Comparison of ENCODE assay signal across 1 cellular context in the genomic region with DNA sequence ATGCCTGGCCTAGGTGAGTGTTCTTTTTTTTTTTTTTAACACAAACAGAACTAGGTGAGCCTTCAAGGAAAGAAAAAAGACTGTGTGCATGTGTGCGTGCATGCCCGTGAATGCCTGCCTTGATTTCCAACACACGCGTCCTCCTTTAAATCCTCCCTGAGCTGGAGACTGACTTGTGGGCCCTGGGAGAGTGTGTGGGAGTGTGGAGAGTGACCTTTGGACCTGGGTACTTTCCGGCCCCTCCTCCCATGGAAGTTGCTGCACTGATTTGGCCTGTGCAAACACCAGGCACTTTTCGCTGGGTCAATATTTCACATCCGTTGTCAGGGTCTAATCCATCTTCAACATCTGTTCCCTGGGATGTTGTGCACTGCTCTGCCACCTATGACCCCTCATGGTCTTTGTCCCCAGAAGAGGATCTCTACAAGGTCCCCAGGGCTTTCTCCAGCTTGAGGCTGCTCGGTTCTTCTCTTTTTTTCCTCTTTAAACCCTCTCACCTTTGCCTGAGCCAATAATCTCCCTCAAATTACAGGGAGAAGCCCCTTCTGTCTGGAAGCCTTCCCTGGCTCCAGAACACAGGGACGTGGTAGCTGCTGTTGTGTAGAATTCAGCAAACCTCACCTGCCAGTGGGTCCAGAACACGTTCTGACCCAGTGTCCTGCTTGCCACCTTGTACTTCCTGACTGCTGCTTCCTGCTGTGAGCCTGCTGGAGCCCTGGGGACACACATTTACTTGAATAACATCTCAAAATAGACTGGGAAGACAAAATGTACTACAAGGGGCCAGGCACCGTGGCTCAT.
TF ChIP-seq lines count a peak whose summit lies in the region.

No MANE protein-coding gene starts in this region.

TF ChIP-seq in HepG2, 621 proteins besides CTCF, POLR2A, EP300 and RAD21 (continued from another document and continues in another):
- TF ChIP-seq, protein P1, sequence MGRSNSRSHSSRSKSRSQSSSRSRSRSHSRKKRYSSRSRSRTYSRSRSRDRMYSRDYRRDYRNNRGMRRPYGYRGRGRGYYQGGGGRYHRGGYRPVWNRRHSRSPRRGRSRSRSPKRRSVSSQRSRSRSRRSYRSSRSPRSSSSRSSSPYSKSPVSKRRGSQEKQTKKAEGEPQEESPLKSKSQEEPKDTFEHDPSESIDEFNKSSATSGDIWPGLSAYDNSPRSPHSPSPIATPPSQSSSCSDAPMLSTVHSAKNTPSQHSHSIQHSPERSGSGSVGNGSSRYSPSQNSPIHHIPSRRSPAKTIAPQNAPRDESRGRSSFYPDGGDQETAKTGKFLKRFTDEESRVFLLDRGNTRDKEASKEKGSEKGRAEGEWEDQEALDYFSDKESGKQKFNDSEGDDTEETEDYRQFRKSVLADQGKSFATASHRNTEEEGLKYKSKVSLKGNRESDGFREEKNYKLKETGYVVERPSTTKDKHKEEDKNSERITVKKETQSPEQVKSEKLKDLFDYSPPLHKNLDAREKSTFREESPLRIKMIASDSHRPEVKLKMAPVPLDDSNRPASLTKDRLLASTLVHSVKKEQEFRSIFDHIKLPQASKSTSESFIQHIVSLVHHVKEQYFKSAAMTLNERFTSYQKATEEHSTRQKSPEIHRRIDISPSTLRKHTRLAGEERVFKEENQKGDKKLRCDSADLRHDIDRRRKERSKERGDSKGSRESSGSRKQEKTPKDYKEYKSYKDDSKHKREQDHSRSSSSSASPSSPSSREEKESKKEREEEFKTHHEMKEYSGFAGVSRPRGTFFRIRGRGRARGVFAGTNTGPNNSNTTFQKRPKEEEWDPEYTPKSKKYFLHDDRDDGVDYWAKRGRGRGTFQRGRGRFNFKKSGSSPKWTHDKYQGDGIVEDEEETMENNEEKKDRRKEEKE (IDR thresholded peaks at IDR 0.05): no peak
- TF ChIP-seq, protein P2, sequence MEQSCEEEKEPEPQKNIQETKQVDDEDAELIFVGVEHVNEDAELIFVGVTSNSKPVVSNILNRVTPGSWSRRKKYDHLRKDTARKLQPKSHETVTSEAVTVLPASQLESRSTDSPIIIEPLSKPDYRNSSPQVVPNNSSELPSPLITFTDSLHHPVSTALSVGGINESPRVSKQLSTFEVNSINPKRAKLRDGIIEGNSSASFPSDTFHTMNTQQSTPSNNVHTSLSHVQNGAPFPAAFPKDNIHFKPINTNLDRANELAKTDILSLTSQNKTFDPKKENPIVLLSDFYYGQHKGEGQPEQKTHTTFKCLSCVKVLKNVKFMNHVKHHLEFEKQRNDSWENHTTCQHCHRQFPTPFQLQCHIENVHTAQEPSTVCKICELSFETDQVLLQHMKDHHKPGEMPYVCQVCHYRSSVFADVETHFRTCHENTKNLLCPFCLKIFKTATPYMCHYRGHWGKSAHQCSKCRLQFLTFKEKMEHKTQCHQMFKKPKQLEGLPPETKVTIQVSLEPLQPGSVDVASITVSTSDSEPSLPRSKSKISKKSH (CRISPR knock-in tag; IDR thresholded peaks at IDR 0.05; ENCODE audit: borderline replicate concordance): no peak
- TF ChIP-seq ZNF557 (CRISPR knock-in tag; IDR thresholded peaks at IDR 0.05) (no peak), ZNF329 (CRISPR knock-in tag; IDR thresholded peaks at IDR 0.05; ENCODE audit: low read depth) (no peak), ZNF552 (CRISPR knock-in tag; IDR thresholded peaks at IDR 0.05; ENCODE audit: borderline replicate concordance) (peak; percentile 92; the same call in 1 of the 2 replicates), PHF20 (CRISPR knock-in tag; IDR thresholded peaks at IDR 0.05) (peak; percentile 52), ZNF816 (CRISPR knock-in tag; IDR thresholded peaks at IDR 0.05; ENCODE audit: borderline replicate concordance) (peak; percentile 96; the same call in 1 of the 2 replicates), ZNF776 (CRISPR knock-in tag; IDR thresholded peaks at IDR 0.05) (no peak), HNRNPK (IDR thresholded peaks at IDR 0.05; ENCODE audit: low read depth, low read length, poor library complexity, severe bottlenecking) (no peak), TOE1 (CRISPR knock-in tag; IDR thresholded peaks at IDR 0.05) (peak; percentile 94; the same call in 1 of the 2 replicates), ZNF484 (CRISPR knock-in tag; IDR thresholded peaks at IDR 0.05; ENCODE audit: borderline replicate concordance, low read depth) (no peak), BRD4 (CRISPR knock-in tag; IDR thresholded peaks at IDR 0.05) (no peak; the same call in 1 of the 2 replicates), ZNF10 (CRISPR knock-in tag; IDR thresholded peaks at IDR 0.05; ENCODE audit: borderline replicate concordance, low read depth) (no peak), ZNF335 (CRISPR knock-in tag; IDR thresholded peaks at IDR 0.05) (peak; percentile 87), WIZ (CRISPR knock-in tag; IDR thresholded peaks at IDR 0.05) (peak; percentile 73; the same call in 1 of the 2 replicates), U2AF1 (optimal IDR thresholded peaks at IDR 0.05; ENCODE audit: low read depth, low read length) (peak; percentile 87), ATRX (CRISPR knock-in tag; IDR thresholded peaks at IDR 0.05; ENCODE audit: borderline replicate concordance) (no peak), GABPA (IDR thresholded peaks at IDR 0.05; ENCODE audit: low read depth, low read length) (peak; percentile 22; the same call in 1 of the 2 replicates), GABPA (CRISPR knock-in tag; IDR thresholded peaks at IDR 0.05; ENCODE audit: low read depth) (peak; percentile 83), ZNF788 (CRISPR knock-in tag; IDR thresholded peaks at IDR 0.05; ENCODE audit: borderline replicate concordance) (peak; percentile 98; the same call in 1 of the 2 replicates), ZNF713 (CRISPR knock-in tag; IDR thresholded peaks at IDR 0.05) (0 out of 2 replicates have a peak, but pooled peaks have one; percentile 67), HMG20B (CRISPR knock-in tag; conservative IDR thresholded peaks at IDR 0.05) (peak; percentile 100), ZNF17 (CRISPR knock-in tag; IDR thresholded peaks at IDR 0.05) (no peak), SPEN (CRISPR knock-in tag; IDR thresholded peaks at IDR 0.05; ENCODE audit: low read depth) (peak; percentile 97), SIX1 (CRISPR knock-in tag; IDR thresholded peaks at IDR 0.05; ENCODE audit: borderline replicate concordance) (peak; percentile 84; the same call in 1 of the 2 replicates), ZNF354B (CRISPR knock-in tag; IDR thresholded peaks at IDR 0.05) (no peak; the same call in 1 of the 2 replicates), HHEX (CRISPR knock-in tag; IDR thresholded peaks at IDR 0.05) (peak; percentile 88), STAT5B (CRISPR knock-in tag; IDR thresholded peaks at IDR 0.05) (peak; percentile 92; the same call in 1 of the 2 replicates), ZNF792 (CRISPR knock-in tag; IDR thresholded peaks at IDR 0.05) (peak; percentile 96), HOXA7 (CRISPR knock-in tag; IDR thresholded peaks at IDR 0.05) (no peak), NFYC (CRISPR knock-in tag; IDR thresholded peaks at IDR 0.05) (peak; percentile 52), ZFX (CRISPR knock-in tag; IDR thresholded peaks at IDR 0.05; ENCODE audit: low read depth) (peak; percentile 79), ZNF20 (CRISPR knock-in tag; IDR thresholded peaks at IDR 0.05) (no peak), ZNF274 (CRISPR knock-in tag; IDR thresholded peaks at IDR 0.05) (no peak), ZNF709 (CRISPR knock-in tag; IDR thresholded peaks at IDR 0.05) (peak; percentile 97), U2AF2 (IDR thresholded peaks at IDR 0.05; ENCODE audit: low read depth, low read length) (no peak; the same call in 1 of the 2 replicates), ATF7-NPFF (CRISPR knock-in tag; IDR thresholded peaks at IDR 0.05; ENCODE audit: low read depth) (peak; percentile 91), HDAC2 (CRISPR knock-in tag; IDR thresholded peaks at IDR 0.05) (peak; percentile 100)
- TF ChIP-seq, protein P3, sequence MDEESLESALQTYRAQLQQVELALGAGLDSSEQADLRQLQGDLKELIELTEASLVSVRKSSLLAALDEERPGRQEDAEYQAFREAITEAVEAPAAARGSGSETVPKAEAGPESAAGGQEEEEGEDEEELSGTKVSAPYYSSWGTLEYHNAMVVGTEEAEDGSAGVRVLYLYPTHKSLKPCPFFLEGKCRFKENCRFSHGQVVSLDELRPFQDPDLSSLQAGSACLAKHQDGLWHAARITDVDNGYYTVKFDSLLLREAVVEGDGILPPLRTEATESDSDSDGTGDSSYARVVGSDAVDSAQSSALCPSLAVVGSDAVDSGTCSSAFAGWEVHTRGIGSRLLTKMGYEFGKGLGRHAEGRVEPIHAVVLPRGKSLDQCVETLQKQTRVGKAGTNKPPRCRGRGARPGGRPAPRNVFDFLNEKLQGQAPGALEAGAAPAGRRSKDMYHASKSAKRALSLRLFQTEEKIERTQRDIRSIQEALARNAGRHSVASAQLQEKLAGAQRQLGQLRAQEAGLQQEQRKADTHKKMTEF (CRISPR knock-in tag; IDR thresholded peaks at IDR 0.05): peak; percentile 99
- TF ChIP-seq, protein P4, sequence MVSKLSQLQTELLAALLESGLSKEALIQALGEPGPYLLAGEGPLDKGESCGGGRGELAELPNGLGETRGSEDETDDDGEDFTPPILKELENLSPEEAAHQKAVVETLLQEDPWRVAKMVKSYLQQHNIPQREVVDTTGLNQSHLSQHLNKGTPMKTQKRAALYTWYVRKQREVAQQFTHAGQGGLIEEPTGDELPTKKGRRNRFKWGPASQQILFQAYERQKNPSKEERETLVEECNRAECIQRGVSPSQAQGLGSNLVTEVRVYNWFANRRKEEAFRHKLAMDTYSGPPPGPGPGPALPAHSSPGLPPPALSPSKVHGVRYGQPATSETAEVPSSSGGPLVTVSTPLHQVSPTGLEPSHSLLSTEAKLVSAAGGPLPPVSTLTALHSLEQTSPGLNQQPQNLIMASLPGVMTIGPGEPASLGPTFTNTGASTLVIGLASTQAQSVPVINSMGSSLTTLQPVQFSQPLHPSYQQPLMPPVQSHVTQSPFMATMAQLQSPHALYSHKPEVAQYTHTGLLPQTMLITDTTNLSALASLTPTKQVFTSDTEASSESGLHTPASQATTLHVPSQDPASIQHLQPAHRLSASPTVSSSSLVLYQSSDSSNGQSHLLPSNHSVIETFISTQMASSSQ (IDR thresholded peaks at IDR 0.05; ENCODE audit: low read depth): peak; percentile 80
- TF ChIP-seq, protein P4 (CRISPR knock-in tag; IDR thresholded peaks at IDR 0.05; ENCODE audit: borderline replicate concordance): peak; percentile 92; the same call in 1 of the 2 replicates
- TF ChIP-seq, protein P5, sequence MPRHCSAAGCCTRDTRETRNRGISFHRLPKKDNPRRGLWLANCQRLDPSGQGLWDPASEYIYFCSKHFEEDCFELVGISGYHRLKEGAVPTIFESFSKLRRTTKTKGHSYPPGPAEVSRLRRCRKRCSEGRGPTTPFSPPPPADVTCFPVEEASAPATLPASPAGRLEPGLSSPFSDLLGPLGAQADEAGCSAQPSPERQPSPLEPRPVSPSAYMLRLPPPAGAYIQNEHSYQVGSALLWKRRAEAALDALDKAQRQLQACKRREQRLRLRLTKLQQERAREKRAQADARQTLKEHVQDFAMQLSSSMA (CRISPR knock-in tag; IDR thresholded peaks at IDR 0.05): peak; percentile 55
- TF ChIP-seq, protein P6, sequence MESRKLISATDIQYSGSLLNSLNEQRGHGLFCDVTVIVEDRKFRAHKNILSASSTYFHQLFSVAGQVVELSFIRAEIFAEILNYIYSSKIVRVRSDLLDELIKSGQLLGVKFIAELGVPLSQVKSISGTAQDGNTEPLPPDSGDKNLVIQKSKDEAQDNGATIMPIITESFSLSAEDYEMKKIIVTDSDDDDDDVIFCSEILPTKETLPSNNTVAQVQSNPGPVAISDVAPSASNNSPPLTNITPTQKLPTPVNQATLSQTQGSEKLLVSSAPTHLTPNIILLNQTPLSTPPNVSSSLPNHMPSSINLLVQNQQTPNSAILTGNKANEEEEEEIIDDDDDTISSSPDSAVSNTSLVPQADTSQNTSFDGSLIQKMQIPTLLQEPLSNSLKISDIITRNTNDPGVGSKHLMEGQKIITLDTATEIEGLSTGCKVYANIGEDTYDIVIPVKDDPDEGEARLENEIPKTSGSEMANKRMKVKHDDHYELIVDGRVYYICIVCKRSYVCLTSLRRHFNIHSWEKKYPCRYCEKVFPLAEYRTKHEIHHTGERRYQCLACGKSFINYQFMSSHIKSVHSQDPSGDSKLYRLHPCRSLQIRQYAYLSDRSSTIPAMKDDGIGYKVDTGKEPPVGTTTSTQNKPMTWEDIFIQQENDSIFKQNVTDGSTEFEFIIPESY (CRISPR knock-in tag; IDR thresholded peaks at IDR 0.05): peak; percentile 88
- TF ChIP-seq, protein P7, sequence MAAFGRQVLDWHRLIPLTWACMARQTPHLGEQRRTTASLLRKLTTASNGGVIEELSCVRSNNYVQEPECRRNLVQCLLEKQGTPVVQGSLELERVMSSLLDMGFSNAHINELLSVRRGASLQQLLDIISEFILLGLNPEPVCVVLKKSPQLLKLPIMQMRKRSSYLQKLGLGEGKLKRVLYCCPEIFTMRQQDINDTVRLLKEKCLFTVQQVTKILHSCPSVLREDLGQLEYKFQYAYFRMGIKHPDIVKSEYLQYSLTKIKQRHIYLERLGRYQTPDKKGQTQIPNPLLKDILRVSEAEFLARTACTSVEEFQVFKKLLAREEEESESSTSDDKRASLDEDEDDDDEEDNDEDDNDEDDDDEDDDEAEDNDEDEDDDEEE (CRISPR knock-in tag; IDR thresholded peaks at IDR 0.05): peak; percentile 63; the same call in 1 of the 2 replicates
- TF ChIP-seq, protein P8, sequence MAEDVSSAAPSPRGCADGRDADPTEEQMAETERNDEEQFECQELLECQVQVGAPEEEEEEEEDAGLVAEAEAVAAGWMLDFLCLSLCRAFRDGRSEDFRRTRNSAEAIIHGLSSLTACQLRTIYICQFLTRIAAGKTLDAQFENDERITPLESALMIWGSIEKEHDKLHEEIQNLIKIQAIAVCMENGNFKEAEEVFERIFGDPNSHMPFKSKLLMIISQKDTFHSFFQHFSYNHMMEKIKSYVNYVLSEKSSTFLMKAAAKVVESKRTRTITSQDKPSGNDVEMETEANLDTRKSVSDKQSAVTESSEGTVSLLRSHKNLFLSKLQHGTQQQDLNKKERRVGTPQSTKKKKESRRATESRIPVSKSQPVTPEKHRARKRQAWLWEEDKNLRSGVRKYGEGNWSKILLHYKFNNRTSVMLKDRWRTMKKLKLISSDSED (CRISPR knock-in tag; IDR thresholded peaks at IDR 0.05): no peak
- TF ChIP-seq, protein P9, sequence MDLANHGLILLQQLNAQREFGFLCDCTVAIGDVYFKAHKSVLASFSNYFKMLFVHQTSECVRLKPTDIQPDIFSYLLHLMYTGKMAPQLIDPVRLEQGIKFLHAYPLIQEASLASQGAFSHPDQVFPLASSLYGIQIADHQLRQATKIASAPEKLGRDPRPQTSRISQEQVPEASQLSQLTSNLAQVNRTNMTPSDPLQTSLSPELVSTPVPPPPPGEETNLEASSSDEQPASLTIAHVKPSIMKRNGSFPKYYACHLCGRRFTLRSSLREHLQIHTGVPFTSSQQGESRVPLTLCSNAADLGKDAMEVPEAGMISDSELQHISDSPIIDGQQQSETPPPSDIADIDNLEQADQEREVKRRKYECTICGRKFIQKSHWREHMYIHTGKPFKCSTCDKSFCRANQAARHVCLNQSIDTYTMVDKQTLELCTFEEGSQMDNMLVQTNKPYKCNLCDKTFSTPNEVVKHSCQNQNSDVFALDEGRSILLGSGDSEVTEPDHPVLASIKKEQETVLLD (CRISPR knock-in tag; IDR thresholded peaks at IDR 0.05; ENCODE audit: low read depth): no peak
